22 cellular contexts compared by ENCODE assay signal in genomic region chr2:200348897-200349563, GRCh38.
"Had no signal": no experiment of that assay in that cellular context is flagged by ENCODE, and none has a peak within 500 bp of the region (broad histone marks: within the 10 kb centered on the region; RNA-seq: fewer than 3 reads in every experiment).

No MANE protein-coding gene starts in this region.

- H3K27ac ChIP-seq: esophagus squamous epithelium, gastroesophageal sphincter, right lobe of liver, tibial nerve had no signal

- H3K4me3 ChIP-seq: dorsolateral prefrontal cortex, esophagus squamous epithelium, gastroesophageal sphincter, right lobe of liver, tibial nerve had no signal

- H3K27ac Mint-ChIP-seq: activated naive CD8-positive, alpha-beta T cell treated with anti-CD3 and anti-CD28 coated beads, Interleukin-2, amount 50 U/mL, for 24 hours; effector memory CD8-positive, alpha-beta T cell; stimulated activated effector memory CD8-positive, alpha-beta T cell treated with anti-CD3 and anti-CD28 coated beads, Interleukin-12 subunit alpha, Interleukin-12 subunit beta, amount 100 ng/mL, for 72 hours; T-helper 17 cell had no signal

- H3K9me3 Mint-ChIP-seq: activated naive CD8-positive, alpha-beta T cell treated with anti-CD3 and anti-CD28 coated beads, Interleukin-2, amount 50 U/mL, for 24 hours; effector memory CD8-positive, alpha-beta T cell; stimulated activated effector memory CD8-positive, alpha-beta T cell treated with anti-CD3 and anti-CD28 coated beads, Interleukin-12 subunit alpha, Interleukin-12 subunit beta, amount 100 ng/mL, for 72 hours; stimulated activated naive CD8-positive, alpha-beta T cell treated with anti-CD3 and anti-CD28 coated beads, Interleukin-15, amount 100 ng/mL, for 72 hours had no signal

- H3K36me3 Mint-ChIP-seq: stimulated activated effector memory CD8-positive, alpha-beta T cell treated with anti-CD3 and anti-CD28 coated beads, Interleukin-12 subunit alpha, Interleukin-12 subunit beta, amount 100 ng/mL, for 72 hours had no signal

- H3K36me3 ChIP-seq: esophagus squamous epithelium, gastroesophageal sphincter, right lobe of liver, tibial nerve had no signal

- DNase-seq: activated CD4-positive, alpha-beta T cell treated with anti-CD3 and anti-CD28 coated beads for 4 hours; activated CD4-positive, alpha-beta T cell treated with anti-CD3 and anti-CD28 coated beads, Interleukin-2, amount 50 U/mL, for 48 hours; activated CD4-positive, CD25-positive, alpha-beta regulatory T cell; activated gamma-delta T cell; activated naive CD4-positive, alpha-beta T cell treated with anti-CD3 and anti-CD28 coated beads, Interleukin-2, amount 50 U/mL, for 16 hours; activated naive CD8-positive, alpha-beta T cell treated with anti-CD3 and anti-CD28 coated beads, Interleukin-2, amount 50 U/mL, for 24 hours; anterior cingulate cortex; dorsolateral prefrontal cortex; effector memory CD8-positive, alpha-beta T cell; esophagus squamous epithelium; head of caudate nucleus; left cardiac atrium; occipital lobe; right lobe of liver; small intestine; stimulated activated CD4-positive, alpha-beta T cell treated with anti-CD3 and anti-CD28 coated beads, Interleukin-2, amount 100 ng/mL, for 24 hours; stimulated activated naive CD8-positive, alpha-beta T cell treated with anti-CD3 and anti-CD28 coated beads, Interleukin-15, amount 100 ng/mL, for 72 hours; T-helper 17 cell had no signal

- H3K4me3 Mint-ChIP-seq: activated naive CD8-positive, alpha-beta T cell treated with anti-CD3 and anti-CD28 coated beads, Interleukin-2, amount 50 U/mL, for 24 hours; brain; effector memory CD8-positive, alpha-beta T cell; stimulated activated effector memory CD8-positive, alpha-beta T cell treated with anti-CD3 and anti-CD28 coated beads, Interleukin-12 subunit alpha, Interleukin-12 subunit beta, amount 100 ng/mL, for 72 hours; stimulated activated naive CD8-positive, alpha-beta T cell treated with anti-CD3 and anti-CD28 coated beads, Interleukin-15, amount 100 ng/mL, for 72 hours had no signal

- H3K4me1 Mint-ChIP-seq: activated naive CD8-positive, alpha-beta T cell treated with anti-CD3 and anti-CD28 coated beads, Interleukin-2, amount 50 U/mL, for 24 hours; stimulated activated effector memory CD8-positive, alpha-beta T cell treated with anti-CD3 and anti-CD28 coated beads, Interleukin-12 subunit alpha, Interleukin-12 subunit beta, amount 100 ng/mL, for 72 hours; stimulated activated naive CD8-positive, alpha-beta T cell treated with anti-CD3 and anti-CD28 coated beads, Interleukin-15, amount 100 ng/mL, for 72 hours; T-helper 17 cell had no signal

- ATAC-seq: activated naive CD8-positive, alpha-beta T cell treated with anti-CD3 and anti-CD28 coated beads, Interleukin-2, amount 50 U/mL, for 24 hours; effector memory CD8-positive, alpha-beta T cell; left cardiac atrium; stimulated activated effector memory CD8-positive, alpha-beta T cell treated with anti-CD3 and anti-CD28 coated beads, Interleukin-12 subunit alpha, Interleukin-12 subunit beta, amount 100 ng/mL, for 72 hours; stimulated activated naive CD8-positive, alpha-beta T cell treated with anti-CD3 and anti-CD28 coated beads, Interleukin-15, amount 100 ng/mL, for 72 hours; T-helper 17 cell had no signal

- H3K9me3 ChIP-seq: esophagus squamous epithelium, gastroesophageal sphincter, right lobe of liver, tibial nerve had no signal

- H3K27me3 ChIP-seq: dorsolateral prefrontal cortex, esophagus squamous epithelium, gastroesophageal sphincter, right lobe of liver, tibial nerve had no signal

- H3K27me3 Mint-ChIP-seq: activated naive CD8-positive, alpha-beta T cell treated with anti-CD3 and anti-CD28 coated beads, Interleukin-2, amount 50 U/mL, for 24 hours; brain; effector memory CD8-positive, alpha-beta T cell had no signal
